In the genomic region with DNA sequence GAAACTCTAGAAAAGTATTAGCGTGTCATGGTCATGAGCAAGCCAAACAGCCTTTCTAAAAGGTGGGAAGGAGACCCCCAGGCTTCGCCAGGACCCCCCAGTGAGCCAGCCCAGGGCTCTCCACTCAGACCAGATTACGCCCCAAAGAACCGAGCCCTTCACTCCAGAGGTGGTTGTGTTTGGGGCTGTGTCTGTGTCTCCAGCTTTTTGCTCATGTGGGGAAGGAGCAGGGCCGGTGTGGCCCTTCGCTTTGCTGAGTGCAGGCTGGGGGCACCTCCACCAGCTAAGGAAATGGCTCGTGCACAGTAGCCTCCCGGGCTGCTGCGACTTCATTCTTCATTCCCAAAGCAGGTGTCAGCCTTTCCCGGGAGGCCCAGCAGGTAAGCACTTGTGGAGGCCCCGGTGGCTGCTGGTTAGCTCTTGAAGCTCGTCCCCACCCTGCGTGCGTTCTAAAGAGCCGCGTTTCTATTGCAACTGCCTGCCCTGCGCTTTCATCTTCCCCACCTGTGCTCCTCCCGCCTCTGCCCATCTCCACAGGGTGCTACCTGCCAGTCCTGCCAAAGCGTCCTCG, we compare ENCODE assay signal across 11 cellular contexts. TPM values are rescaled to one million over a fixed set of nuclear protein-coding genes. Genes with fewer than 3 reads are reported as not detected.
A peak's percentile ranks its signal among the peaks of the same experiment; 100 is the strongest.
DNase-seq lines count a peak whose midpoint lies in the region; ATAC-seq and TF ChIP-seq lines count a peak whose summit lies in the region.
"Had no signal": no experiment of that assay in that cellular context is flagged by ENCODE, and none has a peak within 500 bp of the region (broad histone marks: within the 10 kb centered on the region; RNA-seq: fewer than 3 reads in every experiment).

No MANE protein-coding gene starts in this region.

- no peaks in the 10 kb centered on the region for H3K36me3 ChIP-seq in SK-N-SH (replicated peaks in 1 of 2; ENCODE audit: control insufficient read depth in 1 of 2, insufficient read depth in 2 of 2, low read length in 1 of 2)
- no peaks in the 10 kb centered on the region for H3K36me3 ChIP-seq in neural progenitor cell

- H3K4me1 ChIP-seq in SK-N-SH (ENCODE audit: control insufficient read depth in 1 of 2, insufficient read depth in 2 of 2, low read depth in 1 of 2, low read length in 1 of 2): no peaks in the 10 kb centered on the region; a peak in 1 of 4 replicates
- peaks cover 75% of the 10 kb centered on the region for H3K4me1 ChIP-seq in neural progenitor cell

- DNase-seq in SK-N-SH (peak; percentile 16), NCI-H2107 (lab: John Stamatoyannopoulos, UW) (peak; percentile 96), neural progenitor cell (ENCODE audit: low spot score) (peak; percentile 30), NOMO-1 treated with dmso at 0.1 percent for 144 hours (lab: John Stamatoyannopoulos, UW; ENCODE audit: unreplicated experiment) (no peak), OCI-M1 (lab: John Stamatoyannopoulos, UW) (no peak)
- DNase-seq in central memory CD8-positive, alpha-beta T cell (ENCODE audit: low spot score in 2 of 2): no peak
- DNase-seq: glutamatergic neuron; NK-92 treated with Interleukin-12 subunit alpha and Interleukin-12 subunit beta, amount 100 ng/mL, for 24 hours had no signal

- H3K9me3 Mint-ChIP-seq in central memory CD8-positive, alpha-beta T cell: peaks cover 1% of the 10 kb centered on the region
- H3K9me3 Mint-ChIP-seq in neural progenitor cell: no peaks in the 10 kb centered on the region

- CTCF ChIA-PET in SK-N-SH (lab: Yijun Ruan, JAX): interaction anchor here (0.6 to 2.7 kb wide), 5 partner anchors 12 to 90 kb away, joined by 3 to 12 read pairs (median 3); a partner anchor contains a TSS

- H4K20me1 ChIP-seq in SK-N-SH (ENCODE audit: insufficient read depth): no peaks in the 10 kb centered on the region
- peaks cover 37% of the 10 kb centered on the region for H4K20me1 ChIP-seq in neural progenitor cell (ENCODE audit: low read depth)

- H3K79me2 ChIP-seq in SK-N-SH (ENCODE audit: insufficient read depth): no peaks in the 10 kb centered on the region
- no peaks in the 10 kb centered on the region for H3K79me2 ChIP-seq in neural progenitor cell (ENCODE audit: low read depth)

- ATAC-seq in SK-N-SH treated with all-trans-retinoic acid at 6 μM for 48 hours (no peak), HG02678 (IDR thresholded peaks at IDR 0.05; ENCODE audit: unreplicated experiment) (no peak)
- ATAC-seq in central memory CD8-positive, alpha-beta T cell (replicated peaks; ENCODE audit: extremely low read depth, poor library complexity, severe bottlenecking): no peak

- peaks cover 86% of the 10 kb centered on the region for H3K27me3 ChIP-seq in SK-N-SH (ENCODE audit: insufficient read depth)
- H3K27me3 ChIP-seq in neural progenitor cell: peaks cover 91% of the 10 kb centered on the region

- TF ChIP-seq CTCF in SK-N-SH (IDR thresholded peaks at IDR 0.05) (no peak), neural progenitor cell (IDR thresholded peaks at IDR 0.05) (no peak)

- H3K36me3 Mint-ChIP-seq in central memory CD8-positive, alpha-beta T cell (ENCODE audit: insufficient read depth): peaks cover 3% of the 10 kb centered on the region
- H3K36me3 Mint-ChIP-seq in neural progenitor cell: no peaks in the 10 kb centered on the region

- H3K27me3 Mint-ChIP-seq in central memory CD8-positive, alpha-beta T cell: peaks cover 100% of the 10 kb centered on the region
- peaks cover 79% of the 10 kb centered on the region for H3K27me3 Mint-ChIP-seq in neural progenitor cell (ENCODE audit: insufficient read depth, low read depth)

- H3K27ac Mint-ChIP-seq in central memory CD8-positive, alpha-beta T cell (ENCODE audit: low read depth): no peak overlapping the region
- H3K27ac Mint-ChIP-seq in neural progenitor cell: no peak overlapping the region

- peak overlapping the region; percentile 52 for H3K4me3 Mint-ChIP-seq in central memory CD8-positive, alpha-beta T cell
- peak overlapping the region; percentile 67 for H3K4me3 Mint-ChIP-seq in neural progenitor cell

- H2AFZ ChIP-seq in SK-N-SH (ENCODE audit: low read depth): no peak overlapping the region
- no peak overlapping the region for H2AFZ ChIP-seq in neural progenitor cell (replicated peaks)

- H3K9me2 ChIP-seq in SK-N-SH: no peaks in the 10 kb centered on the region

- POLR2A ChIA-PET in SK-N-SH (lab: Yijun Ruan, JAX): interaction anchor here (1.2 kb wide), 1 partner anchor 9 kb away, joined by 5 read pairs; no protein-coding TSS in a partner anchor

- H3K4me2 ChIP-seq in SK-N-SH (no peak overlapping the region), neural progenitor cell (peak overlapping the region; percentile 69)

- no peaks in the 10 kb centered on the region for H3F3A ChIP-seq in SK-N-SH (replicated peaks; ENCODE audit: insufficient read depth)
- H3F3A ChIP-seq in neural progenitor cell (ENCODE audit: low read depth): peaks cover 16% of the 10 kb centered on the region

- H3K27ac ChIP-seq in SK-N-SH (ENCODE audit: low read depth in 2 of 2, low read length in 1 of 2) (no peak overlapping the region), neural progenitor cell (no peak overlapping the region)
- H3K27ac ChIP-seq: 22Rv1 had no signal

- H3K4me1 Mint-ChIP-seq in central memory CD8-positive, alpha-beta T cell: peaks cover 25% of the 10 kb centered on the region
- peaks cover 39% of the 10 kb centered on the region for H3K4me1 Mint-ChIP-seq in neural progenitor cell

- H3K4me3 ChIP-seq in SK-N-SH (ENCODE audit: low read depth in 2 of 2, low read length in 1 of 2) (no peak overlapping the region), neural progenitor cell (peak overlapping the region; percentile 28)

- H3K9me3 ChIP-seq in SK-N-SH (no peaks in the 10 kb centered on the region), neural progenitor cell (ENCODE audit: low read depth) (no peaks in the 10 kb centered on the region)

- H3K9ac ChIP-seq in SK-N-SH (no peak overlapping the region), neural progenitor cell (no peak overlapping the region)

- no peak for TF ChIP-seq RAD21 in SK-N-SH (IDR thresholded peaks at IDR 0.05; ENCODE audit: low read length)

- 12% methylated on average over 13 of the region's 20 CpGs for WGBS in SK-N-SH (ENCODE audit: low lambda C conversion rate)

- TF ChIP-seq EP300 in SK-N-SH (IDR thresholded peaks at IDR 0.05; ENCODE audit: borderline replicate concordance in 1 of 2, low read depth in 1 of 2, low read length in 1 of 2): no peak

TF ChIP-seq in SK-N-SH, 30 proteins besides CTCF, POLR2A, EP300 and RAD21 (continues in another document):
- TF ChIP-seq GATA2 (CRISPR knock-in tag; IDR thresholded peaks at IDR 0.05) (no peak), MXI1 (IDR thresholded peaks at IDR 0.05; ENCODE audit: low read depth, low read length) (no peak), EZH2phosphoT487 (IDR thresholded peaks at IDR 0.05; ENCODE audit: borderline replicate concordance, low read depth) (no peak), FOSL2 (IDR thresholded peaks at IDR 0.05; ENCODE audit: borderline replicate concordance, low read depth) (no peak), MEF2A (IDR thresholded peaks at IDR 0.05; ENCODE audit: borderline replicate concordance, low read depth) (no peak), RCOR1 (IDR thresholded peaks at IDR 0.05; ENCODE audit: low read length) (no peak), NFIC (IDR thresholded peaks at IDR 0.05; ENCODE audit: borderline replicate concordance) (no peak), TEAD4 (IDR thresholded peaks at IDR 0.05; ENCODE audit: borderline replicate concordance, insufficient read depth) (no peak)

TF ChIP-seq in SK-N-SH treated with all-trans-retinoic acid at 6 μM for 48 hours, 23 proteins besides CTCF, POLR2A, EP300 and RAD21 (continues in another document):
- TF ChIP-seq, protein P1, sequence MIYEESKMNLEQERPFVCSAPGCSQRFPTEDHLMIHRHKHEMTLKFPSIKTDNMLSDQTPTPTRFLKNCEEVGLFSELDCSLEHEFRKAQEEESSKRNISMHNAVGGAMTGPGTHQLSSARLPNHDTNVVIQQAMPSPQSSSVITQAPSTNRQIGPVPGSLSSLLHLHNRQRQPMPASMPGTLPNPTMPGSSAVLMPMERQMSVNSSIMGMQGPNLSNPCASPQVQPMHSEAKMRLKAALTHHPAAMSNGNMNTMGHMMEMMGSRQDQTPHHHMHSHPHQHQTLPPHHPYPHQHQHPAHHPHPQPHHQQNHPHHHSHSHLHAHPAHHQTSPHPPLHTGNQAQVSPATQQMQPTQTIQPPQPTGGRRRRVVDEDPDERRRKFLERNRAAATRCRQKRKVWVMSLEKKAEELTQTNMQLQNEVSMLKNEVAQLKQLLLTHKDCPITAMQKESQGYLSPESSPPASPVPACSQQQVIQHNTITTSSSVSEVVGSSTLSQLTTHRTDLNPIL (CRISPR knock-in tag; IDR thresholded peaks at IDR 0.05; ENCODE audit: low read depth): no peak
- no peak for TF ChIP-seq ESRRG (CRISPR knock-in tag; IDR thresholded peaks at IDR 0.05)
- no peak for TF ChIP-seq ZNF70 (CRISPR knock-in tag; IDR thresholded peaks at IDR 0.05)
- no peak for TF ChIP-seq PPARA (CRISPR knock-in tag; IDR thresholded peaks at IDR 0.05; ENCODE audit: borderline replicate concordance)

RNA-seq across cellular contexts. Expression of a gene that starts 0.5 kb away (rescaled TPM):
- 0.03 and 0.08 TPM in 2 replicates for polyA plus RNA-seq in SK-N-SH (2012; rRNA removed)
- 0.01 and 0.04 TPM in 2 replicates for polyA plus RNA-seq in SK-N-SH (2012; cell fraction: cytosol; rRNA removed)
- polyA plus RNA-seq in SK-N-SH (2012; cell fraction: nucleus; rRNA removed): 0.47 and 0.67 TPM in 2 replicates
- total RNA-seq in neural progenitor cell (ENCODE audit: low replicate concordance): not detected in 2 replicates

RNA-seq across cellular contexts. Expression of a gene that starts 13.9 kb away (rescaled TPM):
- polyA plus RNA-seq in SK-N-SH (2012; rRNA removed): not detected in 2 replicates
- polyA plus RNA-seq in SK-N-SH (2012; cell fraction: cytosol; rRNA removed): not detected in 2 replicates
- polyA plus RNA-seq in SK-N-SH (2012; cell fraction: nucleus; rRNA removed): not detected in 2 replicates
- not detected in 2 replicates for total RNA-seq in neural progenitor cell (ENCODE audit: low replicate concordance)

RNA-seq across cellular contexts. Expression of a gene that starts 28.9 kb away (rescaled TPM):
- polyA plus RNA-seq in SK-N-SH (2012; rRNA removed): not detected in 2 replicates
- not detected in 2 replicates for polyA plus RNA-seq in SK-N-SH (2012; cell fraction: cytosol; rRNA removed)
- not detected in 2 replicates for polyA plus RNA-seq in SK-N-SH (2012; cell fraction: nucleus; rRNA removed)
- total RNA-seq in neural progenitor cell (ENCODE audit: low replicate concordance): not detected in 2 replicates

RNA-seq across cellular contexts. Expression of a gene that starts 44.1 kb away (rescaled TPM):
- not detected in 2 replicates for polyA plus RNA-seq in SK-N-SH (2012; rRNA removed)
- not detected in 2 replicates for polyA plus RNA-seq in SK-N-SH (2012; cell fraction: cytosol; rRNA removed)
- polyA plus RNA-seq in SK-N-SH (2012; cell fraction: nucleus; rRNA removed): not detected in 2 replicates
- not detected in 2 replicates for total RNA-seq in neural progenitor cell (ENCODE audit: low replicate concordance)

RNA-seq across cellular contexts. Expression of a gene that starts 53.1 kb away (rescaled TPM):
- polyA plus RNA-seq in SK-N-SH (2012; rRNA removed): not detected in 2 replicates
- polyA plus RNA-seq in SK-N-SH (2012; cell fraction: cytosol; rRNA removed): not detected in 2 replicates
- polyA plus RNA-seq in SK-N-SH (2012; cell fraction: nucleus; rRNA removed): not detected in 2 replicates
- not detected in 2 replicates for total RNA-seq in neural progenitor cell (ENCODE audit: low replicate concordance)

Comparison
In these comparisons a context has a peak if more than half of its experiments do, and no peak if none do; other contexts are left out.
1. DNase-seq: peak in SK-N-SH (single experiment), NCI-H2107 (single experiment) and neural progenitor cell (single experiment); none in central memory CD8-positive, alpha-beta T cell (0 of 2), NOMO-1 treated with dmso at 0.1 percent for 144 hours (single experiment) and OCI-M1 (single experiment).